Comparison of ENCODE assay signal across 31 cellular contexts in the genomic region with DNA sequence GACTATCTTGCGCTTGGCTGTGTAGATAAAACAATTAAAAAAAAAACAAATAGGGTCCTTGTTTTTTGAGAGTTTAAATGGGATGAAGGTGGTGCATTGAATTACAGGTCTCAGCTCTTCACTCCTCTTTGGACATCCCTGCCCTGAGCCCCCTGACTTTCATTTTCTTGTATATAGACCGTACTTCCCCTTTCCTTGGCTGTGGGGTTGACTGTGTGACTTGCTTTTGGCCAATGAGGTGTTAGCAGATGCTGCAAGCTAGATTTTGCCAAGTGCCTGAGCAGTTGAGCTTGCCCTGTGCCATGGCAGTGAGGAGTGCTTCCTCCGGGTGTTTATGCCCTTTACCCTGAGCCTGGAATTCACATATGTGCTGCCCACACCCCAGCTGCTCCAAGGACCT.
"Had no signal": no experiment of that assay in that cellular context is flagged by ENCODE, and none has a peak within 500 bp of the region (broad histone marks: within the 10 kb centered on the region; RNA-seq: fewer than 3 reads in every experiment).

No MANE protein-coding gene starts in this region.

- H3K27me3 Mint-ChIP-seq: activated naive CD8-positive, alpha-beta T cell treated with anti-CD3 and anti-CD28 coated beads for 36 hours had no signal

- ATAC-seq: activated T-cell treated with anti-CD3 and anti-CD28 coated beads, Interleukin-2, amount 50 U/mL, for 72 hours; body of pancreas; heart right ventricle; naive thymus-derived CD8-positive, alpha-beta T cell; pancreas; sciatic nerve had no signal

- H3K27me3 ChIP-seq: adrenal gland, body of pancreas, heart right ventricle, stomach, thyroid gland, upper lobe of left lung had no signal

- H3K4me1 Mint-ChIP-seq: activated naive CD8-positive, alpha-beta T cell treated with anti-CD3 and anti-CD28 coated beads for 36 hours; neural crest cell; stimulated activated naive B cell treated with anti-CD40 and anti-IgM and Interleukin-4, amounts not matched to agents 10 μg/mL and 1 μg/mL and 100 μg/mL, for 72 hours had no signal

- H3K36me3 Mint-ChIP-seq: stimulated activated naive B cell treated with anti-CD40 and anti-IgM and Interleukin-4, amounts not matched to agents 10 μg/mL and 1 μg/mL and 100 μg/mL, for 72 hours had no signal

- DNase-seq: activated CD4-positive, alpha-beta T cell treated with anti-CD3 and anti-CD28 coated beads for 4 hours; activated CD4-positive, alpha-beta T cell treated with anti-CD3 and anti-CD28 coated beads, Interleukin-2, amount 50 U/mL, for 4 hours; activated effector memory CD4-positive, alpha-beta T cell treated with anti-CD3 and anti-CD28 coated beads, Interleukin-2, amount 50 U/mL, for 16 hours; activated naive CD4-positive, alpha-beta T cell treated with anti-CD3 and anti-CD28 coated beads for 36 hours; activated naive CD8-positive, alpha-beta T cell treated with anti-CD3 and anti-CD28 coated beads for 36 hours; activated T-cell treated with anti-CD3 and anti-CD28 coated beads for 4 hours; activated T-cell treated with anti-CD3 and anti-CD28 coated beads, Interleukin-2, amount 50 U/mL, for 72 hours; adrenal gland; aorta; body of pancreas; dermis blood vessel endothelial cell; effector CD4-positive, alpha-beta T cell; esophagus squamous epithelium; foreskin melanocyte; heart right ventricle; midbrain; naive thymus-derived CD8-positive, alpha-beta T cell; nucleus accumbens; pancreas; retina; stimulated activated CD4-positive, alpha-beta T cell treated with anti-CD3 and anti-CD28 coated beads, Interleukin-12 subunit alpha, Interleukin-12 subunit beta, amount 100 ng/mL, for 4 hours; stimulated activated CD4-positive, alpha-beta T cell treated with anti-CD3 and anti-CD28 coated beads, Interleukin-4, amount 100 ng/mL, for 4 hours; stimulated activated CD8-positive, alpha-beta memory T cell treated with anti-CD3 and anti-CD28 coated beads, Interleukin-4, amount 100 ng/mL, for 48 hours; stimulated activated naive B cell treated with anti-CD40 and anti-IgM and Interleukin-4, amounts not matched to agents 10 μg/mL and 1 μg/mL and 100 μg/mL, for 72 hours; stomach; thyroid gland; upper lobe of left lung had no signal

- H3K9me3 ChIP-seq: adrenal gland, esophagus squamous epithelium, pancreas, prostate gland, stomach, thyroid gland, upper lobe of left lung had no signal

- H3K36me3 ChIP-seq: adrenal gland, esophagus squamous epithelium, heart right ventricle, pancreas, prostate gland, stomach, thyroid gland, upper lobe of left lung had no signal

- H3K4me3 ChIP-seq: adrenal gland, body of pancreas, esophagus squamous epithelium, heart right ventricle, pancreas, prostate gland, skin epidermis, stomach, thyroid gland, upper lobe of left lung had no signal

- H3K27ac Mint-ChIP-seq: activated naive CD4-positive, alpha-beta T cell treated with anti-CD3 and anti-CD28 coated beads for 36 hours; activated naive CD8-positive, alpha-beta T cell treated with anti-CD3 and anti-CD28 coated beads for 36 hours; activated T-cell treated with anti-CD3 and anti-CD28 coated beads, Interleukin-2, amount 50 U/mL, for 72 hours; stimulated activated naive B cell treated with anti-CD40 and anti-IgM and Interleukin-4, amounts not matched to agents 10 μg/mL and 1 μg/mL and 100 μg/mL, for 72 hours had no signal

- H3K4me3 Mint-ChIP-seq: activated naive CD4-positive, alpha-beta T cell treated with anti-CD3 and anti-CD28 coated beads for 36 hours; activated naive CD8-positive, alpha-beta T cell treated with anti-CD3 and anti-CD28 coated beads for 36 hours; activated T-cell treated with anti-CD3 and anti-CD28 coated beads, Interleukin-2, amount 50 U/mL, for 72 hours; naive thymus-derived CD8-positive, alpha-beta T cell; neural crest cell; stimulated activated naive B cell treated with anti-CD40 and anti-IgM and Interleukin-4, amounts not matched to agents 10 μg/mL and 1 μg/mL and 100 μg/mL, for 72 hours had no signal
